Comparison of ENCODE assay signal across 1 cellular context in genomic region chr9:136799079-136799853, GRCh38.
TF ChIP-seq lines count a peak whose summit lies in the region.

No MANE protein-coding gene starts in this region.

TF ChIP-seq in HepG2, 621 proteins besides CTCF, POLR2A, EP300 and RAD21 (continued from another document):
- TF ChIP-seq, protein P1, sequence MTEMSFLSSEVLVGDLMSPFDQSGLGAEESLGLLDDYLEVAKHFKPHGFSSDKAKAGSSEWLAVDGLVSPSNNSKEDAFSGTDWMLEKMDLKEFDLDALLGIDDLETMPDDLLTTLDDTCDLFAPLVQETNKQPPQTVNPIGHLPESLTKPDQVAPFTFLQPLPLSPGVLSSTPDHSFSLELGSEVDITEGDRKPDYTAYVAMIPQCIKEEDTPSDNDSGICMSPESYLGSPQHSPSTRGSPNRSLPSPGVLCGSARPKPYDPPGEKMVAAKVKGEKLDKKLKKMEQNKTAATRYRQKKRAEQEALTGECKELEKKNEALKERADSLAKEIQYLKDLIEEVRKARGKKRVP (CRISPR knock-in tag; IDR thresholded peaks at IDR 0.05), result no peak
- TF ChIP-seq KLF11 (CRISPR knock-in tag; IDR thresholded peaks at IDR 0.05) (no peak; the same call in 1 of the 2 replicates), SNAPC2 (CRISPR knock-in tag; IDR thresholded peaks at IDR 0.05) (peak; percentile 51; the same call in 1 of the 2 replicates), ZBTB26 (CRISPR knock-in tag; IDR thresholded peaks at IDR 0.05; ENCODE audit: borderline replicate concordance) (peak; percentile 88), DR1 (CRISPR knock-in tag; IDR thresholded peaks at IDR 0.05) (peak; percentile 42; the same call in 1 of the 2 replicates), ZNF264 (CRISPR knock-in tag; IDR thresholded peaks at IDR 0.05) (peak; percentile 71; the same call in 1 of the 2 replicates), ZNF441 (CRISPR knock-in tag; IDR thresholded peaks at IDR 0.05; ENCODE audit: borderline replicate concordance) (no peak)
- TF ChIP-seq, protein P2, sequence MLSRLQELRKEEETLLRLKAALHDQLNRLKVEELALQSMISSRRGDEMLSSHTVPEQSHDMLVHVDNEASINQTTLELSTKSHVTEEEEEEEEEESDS (CRISPR knock-in tag; IDR thresholded peaks at IDR 0.05; ENCODE audit: borderline replicate concordance), result no peak
